8 cellular contexts compared by ENCODE assay signal in genomic region chr12:109309441-109310246, GRCh38. TPM values are rescaled to one million over a fixed set of nuclear protein-coding genes. Genes with fewer than 3 reads are reported as not detected.
DNase-seq lines count a peak whose midpoint lies in the region; ATAC-seq and TF ChIP-seq lines count a peak whose summit lies in the region.

No MANE protein-coding gene starts in this region.

- no peak overlapping the region for H3K27ac ChIP-seq in hepatocyte
- no peak overlapping the region for H3K27ac ChIP-seq in skeletal muscle tissue (ENCODE audit: low read depth, low read length)

- H3K27me3 ChIP-seq in hepatocyte (peaks cover 64% of the 10 kb centered on the region), skeletal muscle tissue (ENCODE audit: control insufficient read depth in 3 of 3, insufficient read depth in 3 of 3, low read length in 3 of 3) (peaks cover 46 to 55% (median 51%) of the 10 kb centered on the region in 3 donors)

- no peaks in the 10 kb centered on the region for H3K9me2 ChIP-seq in hepatocyte (replicated peaks; ENCODE audit: insufficient read depth)

- no peak for DNase-seq in activated T-cell treated with anti-CD3 and anti-CD28 coated beads, Interleukin-2, amount 50 U/mL, for 4 hours
- DNase-seq in activated T-cell treated with anti-CD3 and anti-CD28 coated beads, Interleukin-2, amount 50 U/mL, for 1 hour: no peak
- no peak for DNase-seq in T-helper 2 cell treated with Interferon-gamma antibody and Interleukin-4, amounts not matched to agents 5 μg/mL and 100 μg/mL, for 36 hours (ENCODE audit: low spot score)
- peak; percentile 23 for DNase-seq in hepatocyte (ENCODE audit: low spot score)
- DNase-seq in effector CD4-positive, alpha-beta T cell: no peak

- no peak overlapping the region for H3K27ac Mint-ChIP-seq in T-helper 2 cell treated with Interferon-gamma antibody and Interleukin-4, amounts not matched to agents 5 μg/mL and 100 μg/mL, for 36 hours

- TF ChIP-seq CTCF in hepatocyte (IDR thresholded peaks at IDR 0.05; ENCODE audit: poor library complexity): no peak

- peaks cover 15% of the 10 kb centered on the region for H3K4me1 Mint-ChIP-seq in activated T-cell treated with anti-CD3 and anti-CD28 coated beads, Interleukin-2, amount 50 U/mL, for 4 hours (ENCODE audit: low read depth)
- H3K4me1 Mint-ChIP-seq in T-helper 2 cell treated with Interferon-gamma antibody and Interleukin-4, amounts not matched to agents 5 μg/mL and 100 μg/mL, for 36 hours (ENCODE audit: low read depth): peaks cover 5% of the 10 kb centered on the region

- no peaks in the 10 kb centered on the region for H3K36me3 ChIP-seq in hepatocyte (replicated peaks; ENCODE audit: insufficient read depth, low read depth)
- H3K36me3 ChIP-seq in skeletal muscle tissue (ENCODE audit: control insufficient read depth in 3 of 3, insufficient read depth in 3 of 3, low read length in 3 of 3): no peaks in the 10 kb centered on the region

- no peaks in the 10 kb centered on the region for H4K20me1 ChIP-seq in hepatocyte (ENCODE audit: insufficient read depth, poor library complexity, severe bottlenecking)

- peak overlapping the region; percentile 98 for H3K4me2 ChIP-seq in hepatocyte

- peak overlapping the region; percentile 76 for H2AFZ ChIP-seq in hepatocyte

- peak overlapping the region; percentile 58 for H3K4me3 ChIP-seq in hepatocyte
- H3K4me3 ChIP-seq in skeletal muscle tissue (ENCODE audit: low read length in 3 of 3): peak overlapping the region; percentile 60 to 65 (median 60)

- no peaks in the 10 kb centered on the region for H3K9me3 Mint-ChIP-seq in activated T-cell treated with anti-CD3 and anti-CD28 coated beads, Interleukin-2, amount 50 U/mL, for 4 hours
- no peaks in the 10 kb centered on the region for H3K9me3 Mint-ChIP-seq in T-helper 2 cell treated with Interferon-gamma antibody and Interleukin-4, amounts not matched to agents 5 μg/mL and 100 μg/mL, for 36 hours

- no peak for TF ChIP-seq POLR2A in GM18505 (IDR thresholded peaks at IDR 0.05; ENCODE audit: borderline replicate concordance, extremely low read depth, insufficient read depth, insufficient read length)

- H3K4me1 ChIP-seq in hepatocyte (ENCODE audit: insufficient read depth) (peaks cover 9% of the 10 kb centered on the region), skeletal muscle tissue (ENCODE audit: control insufficient read depth in 3 of 3, insufficient read depth in 3 of 3, low read length in 3 of 3) (peaks cover 4 to 9% (median 9%) of the 10 kb centered on the region in 3 donors)

- no peaks in the 10 kb centered on the region for H3K79me2 ChIP-seq in hepatocyte

- H3K9me3 ChIP-seq in hepatocyte (ENCODE audit: low read depth) (no peaks in the 10 kb centered on the region), skeletal muscle tissue (ENCODE audit: control insufficient read depth in 3 of 3, low read length in 3 of 3) (no peaks in the 10 kb centered on the region)

- H3K27me3 Mint-ChIP-seq in activated T-cell treated with anti-CD3 and anti-CD28 coated beads, Interleukin-2, amount 50 U/mL, for 4 hours (ENCODE audit: low read depth): peaks cover 69% of the 10 kb centered on the region
- peaks cover 70% of the 10 kb centered on the region for H3K27me3 Mint-ChIP-seq in T-helper 2 cell treated with Interferon-gamma antibody and Interleukin-4, amounts not matched to agents 5 μg/mL and 100 μg/mL, for 36 hours (ENCODE audit: low read depth)

- no peaks in the 10 kb centered on the region for H3K36me3 Mint-ChIP-seq in activated T-cell treated with anti-CD3 and anti-CD28 coated beads, Interleukin-2, amount 50 U/mL, for 4 hours (ENCODE audit: insufficient read depth)
- no peaks in the 10 kb centered on the region for H3K36me3 Mint-ChIP-seq in T-helper 2 cell treated with Interferon-gamma antibody and Interleukin-4, amounts not matched to agents 5 μg/mL and 100 μg/mL, for 36 hours (ENCODE audit: low read depth)

- ATAC-seq in activated T-cell treated with anti-CD3 and anti-CD28 coated beads, Interleukin-2, amount 50 U/mL, for 4 hours: peak; percentile 68 to 70
- ATAC-seq in GM18505 (IDR thresholded peaks at IDR 0.05; ENCODE audit: unreplicated experiment) (no peak), GM21367 (IDR thresholded peaks at IDR 0.05; ENCODE audit: unreplicated experiment) (no peak)

- under 1% methylated on average over 24 of the region's 95 CpGs for WGBS in hepatocyte (ENCODE audit: low lambda C conversion rate, missing lambda C conversion rate)

- peak overlapping the region in 1 of 3 donors; percentile 45 for H3K9ac ChIP-seq in skeletal muscle tissue (ENCODE audit: low read depth in 1 of 3, low read length in 3 of 3)

- peak overlapping the region; percentile 79 for H3K4me3 Mint-ChIP-seq in activated T-cell treated with anti-CD3 and anti-CD28 coated beads, Interleukin-2, amount 50 U/mL, for 4 hours
- peak overlapping the region; percentile 84 for H3K4me3 Mint-ChIP-seq in T-helper 2 cell treated with Interferon-gamma antibody and Interleukin-4, amounts not matched to agents 5 μg/mL and 100 μg/mL, for 36 hours

RNA-seq across cellular contexts. Expression of gene FOXN4, which starts 0.6 kb away (rescaled TPM):
- total RNA-seq in activated T-cell treated with anti-CD3 and anti-CD28 coated beads, Interleukin-2, amount 50 U/mL, for 4 hours: not detected
- total RNA-seq in hepatocyte: not detected in 2 replicates
- polyA plus RNA-seq in hepatocyte: not detected in 2 replicates
- not detected for total RNA-seq in skeletal muscle tissue

RNA-seq across cellular contexts. Expression of gene MYO1H, which starts 38.1 kb away (rescaled TPM):
- not detected for total RNA-seq in activated T-cell treated with anti-CD3 and anti-CD28 coated beads, Interleukin-2, amount 50 U/mL, for 4 hours
- total RNA-seq in hepatocyte: not detected in 2 replicates
- polyA plus RNA-seq in hepatocyte: not detected in 2 replicates
- not detected for total RNA-seq in skeletal muscle tissue

Comparison
In these comparisons a context has a peak if more than half of its experiments do, and no peak if none do; other contexts are left out.
1. ATAC-seq: peak in activated T-cell treated with anti-CD3 and anti-CD28 coated beads, Interleukin-2, amount 50 U/mL, for 4 hours (2 of 2); none in GM18505 (single experiment) and GM21367 (single experiment).